ENCODE assay signal across 24 cellular contexts in the genomic region with DNA sequence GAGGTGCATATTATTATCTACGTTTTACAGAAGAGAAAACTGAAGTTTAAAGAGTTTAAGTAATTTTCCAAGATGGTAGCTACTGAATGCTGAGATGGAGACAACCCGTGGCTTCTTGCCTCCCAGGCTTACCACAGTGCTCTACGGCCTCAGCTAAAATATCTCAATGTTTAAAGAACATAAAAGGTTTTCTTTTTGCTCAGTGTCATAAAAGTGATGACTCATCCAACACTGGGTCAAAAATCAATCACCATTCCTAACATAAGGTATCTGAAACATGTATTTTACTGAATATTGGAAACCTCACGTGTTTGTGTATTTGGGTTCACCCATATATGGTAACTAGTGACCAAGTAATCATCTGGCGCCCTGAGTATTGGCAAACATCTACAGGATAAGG. TPM values are rescaled to one million over a fixed set of nuclear protein-coding genes. Genes with fewer than 3 reads are reported as not detected.
DNase-seq lines count a peak whose midpoint lies in the region; ATAC-seq, FAIRE-seq and TF ChIP-seq lines count a peak whose summit lies in the region.
"Had no signal": no experiment of that assay in that cellular context is flagged by ENCODE, and none has a peak within 500 bp of the region (broad histone marks: within the 10 kb centered on the region; RNA-seq: fewer than 3 reads in every experiment).

No MANE protein-coding gene starts in this region.

- H3K9me3 ChIP-seq in HCT116 (ENCODE audit: control insufficient read depth in 1 of 2, insufficient read depth in 1 of 2, low read depth in 1 of 2, low read length in 2 of 2) (no peaks in the 10 kb centered on the region), K562 (replicated peaks; ENCODE audit: control insufficient read depth, insufficient read depth, low read depth, low read length) (no peaks in the 10 kb centered on the region), small intestine (ENCODE audit: control insufficient read depth, low read depth) (no peaks in the 10 kb centered on the region)

- ATAC-seq in HCT116 (peak; percentile 63; the same call in 1 of the 2 replicates), K562 (no peak)

- TF ChIP-seq CTCF in HCT116 (IDR thresholded peaks at IDR 0.05 in 2 of 3, conservative IDR thresholded peaks at IDR 0.05 in 1 of 3; ENCODE audit: borderline replicate concordance in 1 of 3, insufficient read depth in 1 of 3, low read depth in 2 of 3, low read length in 2 of 3) = no peak
- no peak for TF ChIP-seq CTCF in K562 (IDR thresholded peaks at IDR 0.05 in 2 of 3, conservative IDR thresholded peaks at IDR 0.05 in 1 of 3; ENCODE audit: insufficient read depth in 2 of 3, low read depth in 1 of 3, low read length in 3 of 3)

- RAD21 ChIA-PET in HCT116 (lab: Charles Lee; ENCODE audit: low non-redundant PET in 1 of 2, low total read pairs in 2 of 2, uncharacterized antibody in 2 of 2, unreplicated experiment in 2 of 2) = no interaction called here

- FAIRE-seq in K562 (lab: Jason Lieb, UNC) (no peak), small intestine (lab: Jason Lieb, UNC) (no peak), HTR-8/SVneo (lab: Jason Lieb, UNC) (no peak)
- FAIRE-seq: GM12891, H1 had no signal

- no peak for TF ChIP-seq EP300 in K562 (IDR thresholded peaks at IDR 0.05; ENCODE audit: low read length)

- POLR2A ChIA-PET in HCT116 (lab: Charles Lee) (no interaction called here), K562 (lab: Yijun Ruan, JAX) (no interaction called here)

- TF ChIP-seq RAD21 in HCT116 (IDR thresholded peaks at IDR 0.05; ENCODE audit: low read depth) (no peak), K562 (CRISPR knock-in tag; conservative IDR thresholded peaks at IDR 0.05 in 1 of 2, IDR thresholded peaks at IDR 0.05 in 1 of 2) (no peak)

- in situ Hi-C loops in K562 (cut with MboI) = no loop called here

- H3K4me3 ChIP-seq in HCT116 (replicated peaks in 1 of 2; ENCODE audit: low read depth in 1 of 2, low read length in 2 of 2) = no peak overlapping the region
- no peak overlapping the region for H3K4me3 ChIP-seq in K562
- H3K4me3 ChIP-seq in small intestine (ENCODE audit: low read depth in 1 of 2, low read length in 2 of 2) = no peak overlapping the region

- H4K20me1 ChIP-seq in HCT116 (ENCODE audit: insufficient read depth) (no peaks in the 10 kb centered on the region), K562 (replicated peaks; ENCODE audit: control insufficient read depth, insufficient read depth, low read length) (no peaks in the 10 kb centered on the region)

- WGBS in K562 (ENCODE audit: insufficient coverage, low coverage, missing lambda C conversion rate) = 60% methylated on average over 5 of the region's 5 CpGs
- 50 to 70% (median 58%) methylated on average over 5 of the region's 5 CpGs for WGBS in small intestine, 3 donors

- no peaks in the 10 kb centered on the region for H3K36me3 ChIP-seq in HCT116 (ENCODE audit: control insufficient read depth in 1 of 2, insufficient read depth in 2 of 2, low read length in 2 of 2)
- H3K36me3 ChIP-seq in K562 (ENCODE audit: control insufficient read depth, insufficient read depth, low read length) = no peaks in the 10 kb centered on the region
- no peaks in the 10 kb centered on the region for H3K36me3 ChIP-seq in small intestine (ENCODE audit: control insufficient read depth in 2 of 2, insufficient read depth in 2 of 2, low read length in 2 of 2)

- H3K4me2 ChIP-seq in HCT116 (ENCODE audit: low read length) (no peak overlapping the region), K562 (ENCODE audit: insufficient read depth, low read length) (no peak overlapping the region)
- H3K4me2 ChIP-seq: KMS-11 had no signal

- intact Hi-C loops in HCT116 (cut with micrococcal nuclease) (no loop called here), K562 (cut with micrococcal nuclease) (no loop called here)

- H3K9ac ChIP-seq in HCT116 (ENCODE audit: low read length) (no peak overlapping the region), K562 (ENCODE audit: insufficient read depth in 1 of 2, low read depth in 2 of 2, low read length in 2 of 2) (no peak overlapping the region)
- H3K9ac ChIP-seq: KMS-11 had no signal

- BruUV-seq in HCT116 (replicated peaks; lab: Mats Ljungman, UMichigan) (no TSS peak), K562 (replicated peaks; lab: Mats Ljungman, UMichigan) (no TSS peak)

- no peaks in the 10 kb centered on the region for H3K9me2 ChIP-seq in HCT116 (ENCODE audit: insufficient read depth)

- H2AFZ ChIP-seq in HCT116 (ENCODE audit: low read depth, low read length, poor library complexity, severe bottlenecking) (no peak overlapping the region), K562 (ENCODE audit: low read depth, low read length) (peak overlapping the region; percentile 48)

- H3K27ac ChIP-seq in HCT116 (ENCODE audit: low read depth, low read length) = no peak overlapping the region
- H3K27ac ChIP-seq in K562 (ENCODE audit: extremely low read depth, low read depth, low read length) = no peak overlapping the region
- no peak overlapping the region for H3K27ac ChIP-seq in small intestine (ENCODE audit: low read depth in 1 of 2, low read length in 1 of 2)
- H3K27ac ChIP-seq: KMS-11, RWPE1 had no signal

- TF ChIP-seq POLR2A in HCT116 (IDR thresholded peaks at IDR 0.05; ENCODE audit: borderline replicate concordance, extremely low read depth, insufficient read depth, insufficient read length) (no peak), K562 (conservative IDR thresholded peaks at IDR 0.05) (no peak)

- H3K4me1 ChIP-seq in HCT116 (ENCODE audit: control insufficient read depth in 1 of 2, insufficient read depth in 2 of 2, low read length in 2 of 2) (peaks cover 7 to 10% of the 10 kb centered on the region in 2 experiments; a peak in 2 of 4 replicates), K562 (replicated peaks in 1 of 2; ENCODE audit: control insufficient read depth in 2 of 2, insufficient read depth in 2 of 2, low read length in 2 of 2) (peaks cover 0 to 15% of the 10 kb centered on the region in 2 experiments; a peak in 3 of 5 replicates), small intestine (ENCODE audit: control insufficient read depth in 2 of 2, insufficient read depth in 1 of 2, low read depth in 1 of 2, low read length in 1 of 2) (peaks cover 0 to 4% of the 10 kb centered on the region in 2 donors)

- CTCF ChIA-PET in HCT116 (lab: Charles Lee) = interaction anchor here (1.3 kb wide), 1 partner anchor 271 kb away, joined by 3 read pairs; no protein-coding TSS in a partner anchor
- CTCF ChIA-PET in K562 (lab: Yijun Ruan, JAX; ENCODE audit: low intra/inter-chr PET ratio) = no interaction called here

- H3K79me2 ChIP-seq in HCT116 (ENCODE audit: insufficient read depth, low read length) (no peaks in the 10 kb centered on the region), K562 (ENCODE audit: control insufficient read depth, insufficient read depth, low read length) (no peaks in the 10 kb centered on the region)

- DNase-seq in HCT116 (ENCODE audit: low read depth, low spot score) = no peak
- DNase-seq in LoVo (ENCODE audit: low spot score) = peak; percentile 16
- DNase-seq in K562 (ENCODE audit: extremely low read depth in 1 of 4, low spot score in 3 of 4) = no peak
- DNase-seq in small intestine = peak; percentile 58
- no peak for DNase-seq in HTR-8/SVneo (ENCODE audit: insufficient read length, low spot score)
- no peak for DNase-seq in activated CD4-positive, alpha-beta T cell treated with anti-CD3 and anti-CD28 coated beads for 1 hour
- DNase-seq in NCI-H187 (lab: John Stamatoyannopoulos, UW) = no peak
- DNase-seq: C1 segment of cervical spinal cord; CD4-positive, alpha-beta memory T cell; COR-L47; DMS79 treated with DMSO at 0.1 percent for 48 hours; GF-D8; NCI-H1092 treated with DMSO at 0.1 percent for 48 hours; NCI-H1436; NCI-H1930; NCI-H2107; NCI-H524 treated with DMSO at 0.1 percent for 48 hours; NCI-H774; SHP77 had no signal

- H3K27me3 ChIP-seq in HCT116 (ENCODE audit: insufficient read depth, low read length) (no peaks in the 10 kb centered on the region), K562 (ENCODE audit: control insufficient read depth in 2 of 2, insufficient read depth in 2 of 2, low read length in 2 of 2) (no peaks in the 10 kb centered on the region), small intestine (ENCODE audit: control insufficient read depth in 2 of 2, insufficient read depth in 2 of 2, low read length in 2 of 2) (no peaks in the 10 kb centered on the region)

- H3K9me1 ChIP-seq in K562 (ENCODE audit: control insufficient read depth, insufficient read depth, low read length) = no peaks in the 10 kb centered on the region

TF ChIP-seq in HCT116, 20 proteins besides CTCF, POLR2A, EP300 and RAD21 (continues in another document):
- no peak for TF ChIP-seq POLR2AphosphoS5 (IDR thresholded peaks at IDR 0.05; ENCODE audit: low read depth, low read length)
- peak; percentile 19 for TF ChIP-seq TCF7L2 (IDR thresholded peaks at IDR 0.05; ENCODE audit: borderline replicate concordance, extremely low read depth, insufficient read depth, insufficient read length)
- TF ChIP-seq CEBPB (IDR thresholded peaks at IDR 0.05; ENCODE audit: low read depth) = no peak

RNA-seq across cellular contexts. Expression of a gene that starts 18.4 kb away (rescaled TPM):
- total RNA-seq in HCT116 (2021; ENCODE audit: unreplicated experiment) (not detected), K562 (2014; rRNA removed) (0.98 TPM in 1 of 2 replicates, not detected in the other), K562 (2014; rRNA removed; fragmentation: Illumina TruSeq; extraction: Trizol) (not detected in 2 replicates), K562 (2015; rRNA removed; fragmentation: Illumina TruSeq; extraction: Trizol) (0.04 TPM in 1 of 2 replicates, not detected in the other), K562 (2021) (not detected in 2 replicates)
- polyA plus RNA-seq in HCT116 (2012) = not detected in 2 replicates
- total RNA-seq in K562 (2011; cell fraction: chromatin; rRNA removed; ENCODE audit: low replicate concordance) = 0.46 TPM in 1 of 2 replicates, not detected in the other
- 0.26 TPM in 1 of 2 replicates, not detected in the other for total RNA-seq in K562 (2011; cell fraction: nucleolus; rRNA removed)
- total RNA-seq in K562 (2011; cell fraction: nucleoplasm; rRNA removed) = 0.07 TPM in 1 of 2 replicates, not detected in the other
- polyA plus RNA-seq in K562 (2011; rRNA removed) (0.24 TPM in 1 of 2 replicates, not detected in the other), K562 (2014; fragmentation: Illumina TruSeq; extraction: Trizol) (not detected in 2 replicates), K562 (2014; fragmentation: Nextera tagmentation; extraction: Ambion mirVana) (not detected), K562 (2014; rRNA removed) (0.01 TPM in 1 of 2 replicates, not detected in the other), small intestine (1 to 10 TPM in 1 of 3 donors, under 1 TPM in 2; 0.54 to 2.4 (median 0.89) TPM)
- polyA plus RNA-seq in K562 (2011; cell fraction: cytosol; rRNA removed) = not detected in 2 replicates
- polyA plus RNA-seq in K562 (2011; cell fraction: nucleus; rRNA removed) = 0.18 TPM in 1 of 2 replicates, not detected in the other
- 0.06 and 0.12 TPM in 2 replicates for polyA plus RNA-seq in K562 (2012)
- polyA minus RNA-seq in K562 (2011; rRNA and poly(A)+ RNA removed) = 0.09 TPM in 1 of 2 replicates, not detected in the other
- polyA minus RNA-seq in K562 (2011; cell fraction: cytosol; rRNA and poly(A)+ RNA removed) = not detected in 2 replicates
- polyA minus RNA-seq in K562 (2011; cell fraction: nucleus; rRNA and poly(A)+ RNA removed) = 0.11 and 0.40 TPM in 2 replicates
- total RNA-seq: H1, HT1080 had no signal
- polyA plus RNA-seq: CD4-positive, alpha-beta memory T cell; H1 had no signal

Comparison
In these comparisons a context has a peak if more than half of its experiments do, and no peak if none do; other contexts are left out.
1. DNase-seq: peak in LoVo (single experiment) and small intestine (single experiment); none in HCT116 (single experiment), K562 (0 of 4), HTR-8/SVneo (single experiment), activated CD4-positive, alpha-beta T cell treated with anti-CD3 and anti-CD28 coated beads for 1 hour (single experiment) and NCI-H187 (0 of 2).